In genomic region chr17:79888811-79889634, GRCh38 we compare ENCODE assay signal across 16 cellular contexts.
"Had no signal": no experiment of that assay in that cellular context is flagged by ENCODE, and none has a peak within 500 bp of the region (broad histone marks: within the 10 kb centered on the region; RNA-seq: fewer than 3 reads in every experiment).

No MANE protein-coding gene starts in this region.

- H3K4me1 ChIP-seq: foreskin keratinocyte, psoas muscle had no signal

- H3K27ac ChIP-seq: foreskin keratinocyte, left ventricle myocardium inferior, psoas muscle had no signal

- ATAC-seq: activated T-cell treated with anti-CD3 and anti-CD28 coated beads, Interleukin-2, amount 50 U/mL, for 4 hours; foreskin keratinocyte; psoas muscle; sciatic nerve; T-cell had no signal

- H3K36me3 ChIP-seq: left ventricle myocardium inferior had no signal

- H3K4me3 ChIP-seq: psoas muscle had no signal

- H3K9me3 ChIP-seq: left ventricle myocardium inferior, psoas muscle had no signal

- DNase-seq: activated CD4-positive, alpha-beta memory T cell treated with anti-CD3 and anti-CD28 coated beads for 36 hours; activated CD4-positive, alpha-beta T cell treated with anti-CD3 and anti-CD28 coated beads for 1 hour; activated effector memory CD4-positive, alpha-beta T cell treated with anti-CD3 and anti-CD28 coated beads, Interleukin-2, amount 50 U/mL, for 16 hours; activated T-cell treated with anti-CD3 and anti-CD28 coated beads, Interleukin-2, amount 50 U/mL, for 4 hours; anterior cingulate cortex; foreskin keratinocyte; mesendoderm; naive B cell; psoas muscle; stimulated activated CD4-positive, alpha-beta T cell treated with anti-CD3 and anti-CD28 coated beads, Interleukin-2, amount 100 ng/mL, for 48 hours; stimulated activated naive CD4-positive, alpha-beta T cell treated with Interleukin-2 at 50 U/mL for 16 hours; T-cell; T1000; trophoblast cell had no signal
